7 cellular contexts compared by ENCODE assay signal in genomic region chr18:62450546-62451395, GRCh38.
DNase-seq lines count a peak whose midpoint lies in the region; ATAC-seq, FAIRE-seq and TF ChIP-seq lines count a peak whose summit lies in the region.

No MANE protein-coding gene starts in this region.

- TF ChIP-seq CTCF in HCT116 (IDR thresholded peaks at IDR 0.05 in 2 of 3, conservative IDR thresholded peaks at IDR 0.05 in 1 of 3; ENCODE audit: borderline replicate concordance in 1 of 3, insufficient read depth in 1 of 3, low read depth in 2 of 3, low read length in 2 of 3): 0 out of 6 replicates have a peak, but pooled peaks of 1 of the 3 experiments have one; percentile 7
- no peak for TF ChIP-seq CTCF in bronchial epithelial cell (IDR thresholded peaks at IDR 0.05; ENCODE audit: insufficient read depth, low read length, severe bottlenecking)
- no peak for TF ChIP-seq CTCF in progenitor cell of endocrine pancreas (IDR thresholded peaks at IDR 0.05; ENCODE audit: unreplicated experiment)

- intact Hi-C loops in HCT116 (cut with micrococcal nuclease) (loop anchor here (2.0 to 5.0 kb wide), 2 partner anchors 37 to 72 kb away; partner anchors contain the start of gene ZCCHC2), aorta (cut with DNase I) (loop anchor here in 1 of 2 donors (5.0 kb wide), 1 partner anchor 67 kb away; no protein-coding TSS in a partner anchor)

- no peak for FAIRE-seq in bronchial epithelial cell (lab: Jason Lieb, UNC)

- peak overlapping the region; percentile 44 for H3K9ac ChIP-seq in HCT116 (ENCODE audit: low read length)

- H3K27me3 Mint-ChIP-seq in progenitor cell of endocrine pancreas: no peaks in the 10 kb centered on the region

- no peaks in the 10 kb centered on the region for H3K9me3 Mint-ChIP-seq in progenitor cell of endocrine pancreas (ENCODE audit: low read depth)

- no peak overlapping the region for H3K27ac Mint-ChIP-seq in progenitor cell of endocrine pancreas

- no peaks in the 10 kb centered on the region for H3K27me3 ChIP-seq in HCT116 (ENCODE audit: insufficient read depth, low read length)
- H3K27me3 ChIP-seq in bronchial epithelial cell (ENCODE audit: control insufficient read depth, insufficient read depth, low read length): peaks cover 5% of the 10 kb centered on the region
- no peaks in the 10 kb centered on the region for H3K27me3 ChIP-seq in aorta (ENCODE audit: control insufficient read depth in 1 of 2, insufficient read depth in 2 of 2, low read length in 1 of 2)

- H3K79me2 ChIP-seq in HCT116 (ENCODE audit: insufficient read depth, low read length): no peaks in the 10 kb centered on the region

- RAD21 ChIA-PET in HCT116 (lab: Charles Lee; ENCODE audit: low non-redundant PET in 1 of 2, low total read pairs in 2 of 2, uncharacterized antibody in 2 of 2, unreplicated experiment in 2 of 2): interaction anchor here (1.3 to 1.6 kb wide), 2 partner anchors 25 to 36 kb away, joined by 4 to 5 read pairs; no protein-coding TSS in a partner anchor

- no peaks in the 10 kb centered on the region for H3K9me2 ChIP-seq in HCT116 (ENCODE audit: insufficient read depth)

- ATAC-seq in HCT116: peak; percentile 96
- peak; percentile 78 for ATAC-seq in left lobe of liver
- peak; percentile 93 for ATAC-seq in aorta (ENCODE audit: low FRiP score)
- ATAC-seq in GM19397 (IDR thresholded peaks at IDR 0.05; ENCODE audit: unreplicated experiment): no peak

- WGBS in aorta, 2 donors: 15 to 17% methylated on average over 15 of the region's 15 CpGs

- H3K4me1 ChIP-seq in HCT116 (ENCODE audit: control insufficient read depth in 1 of 2, insufficient read depth in 2 of 2, low read length in 2 of 2) (peaks cover 30 to 36% of the 10 kb centered on the region in 2 experiments), aorta (ENCODE audit: control insufficient read depth in 1 of 2, insufficient read depth in 2 of 2, low read length in 2 of 2) (peaks cover 3 to 4% of the 10 kb centered on the region in 2 donors)

- no TSS peak for BruUV-seq in HCT116 (replicated peaks; lab: Mats Ljungman, UMichigan)

- H3K4me1 Mint-ChIP-seq in progenitor cell of endocrine pancreas (ENCODE audit: low read depth): peaks cover 17% of the 10 kb centered on the region

- no peaks in the 10 kb centered on the region for H3K36me3 ChIP-seq in HCT116 (ENCODE audit: control insufficient read depth in 1 of 2, insufficient read depth in 2 of 2, low read length in 2 of 2)
- no peaks in the 10 kb centered on the region for H3K36me3 ChIP-seq in bronchial epithelial cell (ENCODE audit: control insufficient read depth, insufficient read depth, low read length)
- H3K36me3 ChIP-seq in aorta (ENCODE audit: control insufficient read depth in 1 of 2, insufficient read depth in 2 of 2, low read length in 1 of 2): no peaks in the 10 kb centered on the region

- DNase-seq in HCT116 (ENCODE audit: low read depth, low spot score) (peak; percentile 86), NCI-H748 (lab: John Stamatoyannopoulos, UW; ENCODE audit: unreplicated experiment) (peak; percentile 82), bronchial epithelial cell (ENCODE audit: low read depth) (peak; percentile 84), left lobe of liver (ENCODE audit: low spot score) (peak; percentile 92), aorta (peak; percentile 92 to 94), progenitor cell of endocrine pancreas (ENCODE audit: low spot score, unreplicated experiment) (no peak)

- TF ChIP-seq POLR2A in HCT116 (IDR thresholded peaks at IDR 0.05; ENCODE audit: borderline replicate concordance, extremely low read depth, insufficient read depth, insufficient read length): no peak

- no peaks in the 10 kb centered on the region for H3K36me3 Mint-ChIP-seq in progenitor cell of endocrine pancreas (ENCODE audit: insufficient read depth)

- POLR2A ChIA-PET in HCT116 (lab: Charles Lee): interaction anchor here (0.6 to 1.6 kb wide), 4 partner anchors 25 to 72 kb away, joined by 3 to 6 read pairs (median 4); partner anchors contain the start of gene ZCCHC2

- TF ChIP-seq RAD21 in HCT116 (IDR thresholded peaks at IDR 0.05; ENCODE audit: low read depth): no peak; the same call in 1 of the 2 replicates

- no peak overlapping the region for H3K4me3 Mint-ChIP-seq in progenitor cell of endocrine pancreas (ENCODE audit: low read depth)

- H3K9me3 ChIP-seq in HCT116 (ENCODE audit: control insufficient read depth in 1 of 2, insufficient read depth in 1 of 2, low read depth in 1 of 2, low read length in 2 of 2) (no peaks in the 10 kb centered on the region), aorta (ENCODE audit: control insufficient read depth, low read length) (no peaks in the 10 kb centered on the region)

- peak overlapping the region; percentile 83 for H3K27ac ChIP-seq in HCT116 (ENCODE audit: low read depth, low read length)
- H3K27ac ChIP-seq in aorta (ENCODE audit: low read depth in 1 of 2, low read length in 2 of 2): peak overlapping the region in 1 of 2 donors; percentile 39

- CTCF ChIA-PET in HCT116 (lab: Charles Lee): interaction anchor here (1.0 to 1.6 kb wide), 4 partner anchors 22 to 133 kb away, joined by 3 to 9 read pairs (median 3); no protein-coding TSS in a partner anchor

- H4K20me1 ChIP-seq in HCT116 (ENCODE audit: insufficient read depth): no peaks in the 10 kb centered on the region

- H3K4me3 ChIP-seq in HCT116 (replicated peaks in 1 of 2; ENCODE audit: low read depth in 1 of 2, low read length in 2 of 2): peak overlapping the region in 1 of 2 experiments; percentile 12; a peak in 2 of 4 replicates
- H3K4me3 ChIP-seq in bronchial epithelial cell (ENCODE audit: low read depth, low read length): no peak overlapping the region
- no peak overlapping the region for H3K4me3 ChIP-seq in aorta (ENCODE audit: low read length in 2 of 2)

- H3K4me2 ChIP-seq in HCT116 (ENCODE audit: low read length): peak overlapping the region; percentile 69

- peak overlapping the region; percentile 71 for H2AFZ ChIP-seq in HCT116 (ENCODE audit: low read depth, low read length, poor library complexity, severe bottlenecking)

TF ChIP-seq in HCT116, 20 proteins besides CTCF, POLR2A, EP300 and RAD21 (continues in another document):
- TF ChIP-seq FOSL1 (IDR thresholded peaks at IDR 0.05; ENCODE audit: low read depth): peak; percentile 86
- TF ChIP-seq ZFX (IDR thresholded peaks at IDR 0.05): no peak; the same call in 1 of the 2 replicates
- peak; percentile 78 for TF ChIP-seq CBX3 (IDR thresholded peaks at IDR 0.05; ENCODE audit: low read depth)
- TF ChIP-seq REST (IDR thresholded peaks at IDR 0.05; ENCODE audit: low read depth): no peak
- peak; percentile 29; the same call in 1 of the 2 replicates for TF ChIP-seq SRF (IDR thresholded peaks at IDR 0.05; ENCODE audit: low read depth)
- peak; percentile 49; the same call in 1 of the 2 replicates for TF ChIP-seq POLR2AphosphoS5 (IDR thresholded peaks at IDR 0.05; ENCODE audit: low read depth, low read length)
- peak; percentile 66 for TF ChIP-seq TCF7L2 (IDR thresholded peaks at IDR 0.05; ENCODE audit: borderline replicate concordance, extremely low read depth, insufficient read depth, insufficient read length)
- TF ChIP-seq SIN3A (IDR thresholded peaks at IDR 0.05; ENCODE audit: low read depth): peak; percentile 85
- TF ChIP-seq ELF1 (IDR thresholded peaks at IDR 0.05; ENCODE audit: borderline replicate concordance, low read depth): no peak
- TF ChIP-seq ATF3 (IDR thresholded peaks at IDR 0.05): no peak
- no peak for TF ChIP-seq ZBTB33 (IDR thresholded peaks at IDR 0.05; ENCODE audit: extremely low read depth, insufficient replicate concordance, low read length)
- TF ChIP-seq CEBPB (IDR thresholded peaks at IDR 0.05; ENCODE audit: low read depth): peak; percentile 64
- no peak for TF ChIP-seq EZH2phosphoT487 (IDR thresholded peaks at IDR 0.05; ENCODE audit: borderline replicate concordance)
